Comparison of ENCODE assay signal across 20 cellular contexts in the genomic region with DNA sequence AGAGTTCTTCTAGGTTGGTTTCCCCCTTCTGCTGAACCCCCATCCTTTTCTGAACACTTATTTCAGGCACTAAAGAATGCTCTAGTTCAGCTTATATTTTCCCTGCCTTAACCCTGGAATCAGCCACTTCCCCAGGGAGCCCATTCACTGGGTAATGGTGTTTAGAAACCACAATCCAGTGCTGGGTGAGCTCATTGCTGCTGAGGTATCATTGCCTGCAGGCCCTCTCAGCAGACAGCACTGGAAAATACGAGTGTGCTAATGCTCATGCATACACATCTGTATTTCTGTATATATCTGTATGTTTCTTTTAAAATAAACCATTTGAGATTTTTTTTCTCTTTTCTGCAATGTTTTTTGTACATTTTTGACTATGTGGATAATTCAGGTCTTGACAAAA. TPM values are rescaled to one million over a fixed set of nuclear protein-coding genes. Genes with fewer than 3 reads are reported as not detected.
DNase-seq lines count a peak whose midpoint lies in the region; ATAC-seq and TF ChIP-seq lines count a peak whose summit lies in the region.
"Had no signal": no experiment of that assay in that cellular context is flagged by ENCODE, and none has a peak within 500 bp of the region (broad histone marks: within the 10 kb centered on the region; RNA-seq: fewer than 3 reads in every experiment).

No MANE protein-coding gene starts in this region.

- no peak overlapping the region for H3K27ac Mint-ChIP-seq in natural killer cell treated with Interleukin-12 subunit alpha and Interleukin-12 subunit beta and Interleukin-15 and Interleukin-18, amount 100 ng/mL, for 72 hours
- H3K27ac Mint-ChIP-seq in natural killer cell (peak overlapping the region in 1 of 2 donors; percentile 11), T-helper 17 cell (peak overlapping the region; percentile 27)
- H3K27ac Mint-ChIP-seq: CD8-positive, alpha-beta T cell; IgD-negative memory B cell had no signal

- POLR2A ChIA-PET in PC-3 (lab: Charles Lee; ENCODE audit: unreplicated experiment): no interaction called here

- no peaks in the 10 kb centered on the region for H3K36me3 Mint-ChIP-seq in natural killer cell treated with Interleukin-12 subunit alpha and Interleukin-12 subunit beta and Interleukin-15 and Interleukin-18, amount 100 ng/mL, for 72 hours
- H3K36me3 Mint-ChIP-seq in natural killer cell (no peaks in the 10 kb centered on the region), T-helper 17 cell (ENCODE audit: low read depth) (peaks cover 6% of the 10 kb centered on the region)

- no TSS peak for BruUV-seq in PC-3 (replicated peaks; lab: Mats Ljungman, UMichigan)

- H3K9me3 ChIP-seq in T-helper 17 cell (ENCODE audit: control insufficient read depth, low read length, poor library complexity, severe bottlenecking) (no peaks in the 10 kb centered on the region), PC-3 (ENCODE audit: low read length) (no peaks in the 10 kb centered on the region)

- H3K27me3 ChIP-seq in PC-3 (ENCODE audit: low read length): no peaks in the 10 kb centered on the region
- H3K27me3 ChIP-seq: BLaER1 had no signal

- peaks cover 0 to 13% of the 10 kb centered on the region in 2 donors for H3K4me1 Mint-ChIP-seq in natural killer cell treated with Interleukin-12 subunit alpha and Interleukin-12 subunit beta and Interleukin-15 and Interleukin-18, amount 100 ng/mL, for 72 hours (ENCODE audit: low read depth in 2 of 2)
- H3K4me1 Mint-ChIP-seq in natural killer cell: peaks cover 0 to 8% of the 10 kb centered on the region in 2 donors
- peaks cover 4% of the 10 kb centered on the region for H3K4me1 Mint-ChIP-seq in T-helper 17 cell
- H3K4me1 Mint-ChIP-seq: CD14-positive monocyte, H9, IgD-negative memory B cell had no signal

- no peaks in the 10 kb centered on the region for H4K20me1 ChIP-seq in PC-3 (ENCODE audit: low read length)

- H3K27me3 Mint-ChIP-seq in natural killer cell treated with Interleukin-12 subunit alpha and Interleukin-12 subunit beta and Interleukin-15 and Interleukin-18, amount 100 ng/mL, for 72 hours: no peaks in the 10 kb centered on the region
- H3K27me3 Mint-ChIP-seq in natural killer cell (ENCODE audit: low read depth in 2 of 2) (no peaks in the 10 kb centered on the region), T-helper 17 cell (no peaks in the 10 kb centered on the region)
- H3K27me3 Mint-ChIP-seq: IgD-negative memory B cell had no signal

- intact Hi-C loops in natural killer cell (cut with micrococcal nuclease): no loop called here
- intact Hi-C loops in PC-3 (cut with micrococcal nuclease): no loop called here

- peak; percentile 6 for DNase-seq in natural killer cell treated with Interleukin-12 subunit alpha and Interleukin-12 subunit beta and Interleukin-15 and Interleukin-18, amount 100 ng/mL, for 72 hours (ENCODE audit: low spot score)
- DNase-seq in natural killer cell (no peak), T-helper 17 cell (no peak), fibroblast of peridontal ligament (ENCODE audit: extremely low read depth) (peak; percentile 3), foreskin melanocyte (no peak), PC-3 (no peak)
- no peak for DNase-seq in stimulated activated CD8-positive, alpha-beta memory T cell treated with anti-CD3 and anti-CD28 coated beads, Interleukin-4, amount 100 ng/mL, for 48 hours
- DNase-seq: 8988T; Calu3; CD8-positive, alpha-beta T cell; DMS79 treated with DMSO at 0.1 percent for 48 hours; GF-D8; H9 had no signal

- peaks cover 37% of the 10 kb centered on the region for H3K36me3 ChIP-seq in PC-3 (ENCODE audit: low read depth, low read length)

- no peak overlapping the region for H3K4me3 Mint-ChIP-seq in natural killer cell treated with Interleukin-12 subunit alpha and Interleukin-12 subunit beta and Interleukin-15 and Interleukin-18, amount 100 ng/mL, for 72 hours
- H3K4me3 Mint-ChIP-seq in natural killer cell (no peak overlapping the region), T-helper 17 cell (no peak overlapping the region)
- H3K4me3 Mint-ChIP-seq: CD14-positive monocyte; CD8-positive, alpha-beta T cell; H9 had no signal

- H3K9ac ChIP-seq in PC-3 (ENCODE audit: low read length): no peak overlapping the region
- H3K9ac ChIP-seq: BLaER1 had no signal

- no peaks in the 10 kb centered on the region for H3K4me1 ChIP-seq in PC-3 (ENCODE audit: insufficient read depth, low read length)
- H3K4me1 ChIP-seq: BLaER1 had no signal

- H3K9me3 Mint-ChIP-seq in natural killer cell treated with Interleukin-12 subunit alpha and Interleukin-12 subunit beta and Interleukin-15 and Interleukin-18, amount 100 ng/mL, for 72 hours: no peaks in the 10 kb centered on the region
- H3K9me3 Mint-ChIP-seq in natural killer cell: no peaks in the 10 kb centered on the region
- H3K9me3 Mint-ChIP-seq: CD8-positive, alpha-beta T cell; IgD-negative memory B cell had no signal

- no peak for ATAC-seq in natural killer cell treated with Interleukin-12 subunit alpha and Interleukin-12 subunit beta and Interleukin-15 and Interleukin-18, amount 100 ng/mL, for 72 hours
- ATAC-seq in natural killer cell (no peak), T-helper 17 cell (no peak), GM19351 (IDR thresholded peaks at IDR 0.05; ENCODE audit: unreplicated experiment) (no peak), PC-3 (no peak)
- ATAC-seq: CD8-positive, alpha-beta T cell had no signal

- no peak overlapping the region for H3K4me2 ChIP-seq in PC-3 (ENCODE audit: low read length)
- H3K4me2 ChIP-seq: BLaER1 had no signal

- CTCF ChIA-PET in PC-3 (lab: Charles Lee): no interaction called here

- H3F3A ChIP-seq in PC-3 (ENCODE audit: low read length, unreplicated experiment): no peaks in the 10 kb centered on the region

- TF ChIP-seq CTCF in natural killer cell (IDR thresholded peaks at IDR 0.05): no peak
- no peak for TF ChIP-seq CTCF in PC-3 (conservative IDR thresholded peaks at IDR 0.05; ENCODE audit: low read depth, low read length)

- H3K79me2 ChIP-seq in PC-3 (ENCODE audit: low read length): no peaks in the 10 kb centered on the region

- no peaks in the 10 kb centered on the region for H3K9me2 ChIP-seq in PC-3 (replicated peaks; ENCODE audit: low read length)

- no peak overlapping the region for H3K4me3 ChIP-seq in PC-3 (ENCODE audit: low read length)
- H3K4me3 ChIP-seq: BLaER1 had no signal

- H2AFZ ChIP-seq in PC-3 (ENCODE audit: low read length): no peak overlapping the region

- no peak overlapping the region for H3K27ac ChIP-seq in PC-3 (ENCODE audit: low read length)
- H3K27ac ChIP-seq: BLaER1, HL-60 had no signal

RNA-seq across cellular contexts. Expression of a gene that starts 27.0 kb away (rescaled TPM):
- total RNA-seq in natural killer cell treated with Interleukin-12 subunit alpha and Interleukin-12 subunit beta and Interleukin-15 and Interleukin-18, amount 100 ng/mL, for 72 hours: 10 to 100 TPM; 38.7 to 47.7 TPM
- total RNA-seq in natural killer cell: 100 to 1,000 TPM in 2 of 3 donors, 10 to 100 TPM in 1; 77.9 to 112 (median 104) TPM
- total RNA-seq in T-helper 17 cell: 10 to 100 TPM; 59.9 to 67.9 TPM
- total RNA-seq in PC-3 (2014; rRNA removed): 32.5 and 39.7 TPM in 2 replicates

RNA-seq across cellular contexts. Expression of a gene that starts 37.4 kb away (rescaled TPM):
- 100 to 1,000 TPM; 171 to 178 TPM for total RNA-seq in natural killer cell treated with Interleukin-12 subunit alpha and Interleukin-12 subunit beta and Interleukin-15 and Interleukin-18, amount 100 ng/mL, for 72 hours
- 10 to 100 TPM; 81.4 to 88.4 (median 84.6) TPM for total RNA-seq in natural killer cell
- 10 to 100 TPM; 47.3 to 54.2 TPM for total RNA-seq in T-helper 17 cell
- total RNA-seq in PC-3 (2014; rRNA removed): 374 and 487 TPM in 2 replicates

RNA-seq across cellular contexts. Expression of a gene that starts 45.3 kb away (rescaled TPM):
- not detected for total RNA-seq in natural killer cell treated with Interleukin-12 subunit alpha and Interleukin-12 subunit beta and Interleukin-15 and Interleukin-18, amount 100 ng/mL, for 72 hours
- total RNA-seq in natural killer cell (not detected), T-helper 17 cell (not detected), PC-3 (2014; rRNA removed) (not detected in 2 replicates)
- total RNA-seq: A673; Calu3; CD8-positive, alpha-beta T cell; HT1080 had no signal

Comparison
In these comparisons a context has a peak if more than half of its experiments do, and no peak if none do; other contexts are left out.
1. DNase-seq: peak in natural killer cell treated with Interleukin-12 subunit alpha and Interleukin-12 subunit beta and Interleukin-15 and Interleukin-18, amount 100 ng/mL, for 72 hours (single experiment) and fibroblast of peridontal ligament (single experiment); none in natural killer cell (single experiment), T-helper 17 cell (0 of 3), stimulated activated CD8-positive, alpha-beta memory T cell treated with anti-CD3 and anti-CD28 coated beads, Interleukin-4, amount 100 ng/mL, for 48 hours (single experiment), foreskin melanocyte (single experiment) and PC-3 (single experiment).